ENCODE assay signal across 1 cellular context in genomic region chr16:11587643-11588247, GRCh38.
TF ChIP-seq lines count a peak whose summit lies in the region.

No MANE protein-coding gene starts in this region.

TF ChIP-seq in HepG2, 621 proteins besides CTCF, POLR2A, EP300 and RAD21 (continued from another document):
- no peak for TF ChIP-seq HHEX (CRISPR knock-in tag; IDR thresholded peaks at IDR 0.05)
- no peak for TF ChIP-seq FOXA3 (CRISPR knock-in tag; IDR thresholded peaks at IDR 0.05)
- TF ChIP-seq MEIS2 (CRISPR knock-in tag; IDR thresholded peaks at IDR 0.05) = 0 out of 2 replicates have a peak, but pooled peaks have one; percentile 10
- TF ChIP-seq ZNF367 (CRISPR knock-in tag; IDR thresholded peaks at IDR 0.05; ENCODE audit: borderline replicate concordance) = no peak
- TF ChIP-seq JARID2 (CRISPR knock-in tag; IDR thresholded peaks at IDR 0.05; ENCODE audit: insufficient replicate concordance) = no peak
- 0 out of 2 replicates have a peak, but pooled peaks have one; percentile 34 for TF ChIP-seq PHF20 (CRISPR knock-in tag; IDR thresholded peaks at IDR 0.05)
- TF ChIP-seq ZNF20 (CRISPR knock-in tag; IDR thresholded peaks at IDR 0.05) = no peak
- no peak for TF ChIP-seq LRRFIP1 (CRISPR knock-in tag; conservative IDR thresholded peaks at IDR 0.05)
- TF ChIP-seq ZNF362 (CRISPR knock-in tag; IDR thresholded peaks at IDR 0.05; ENCODE audit: borderline replicate concordance) = no peak
- TF ChIP-seq ZNF296 (CRISPR knock-in tag; conservative IDR thresholded peaks at IDR 0.05) = peak; percentile 48; the same call in 1 of the 2 replicates
- TF ChIP-seq ZNF121 (CRISPR knock-in tag; IDR thresholded peaks at IDR 0.05) = peak; percentile 39; the same call in 1 of the 2 replicates
- no peak for TF ChIP-seq ZNF550 (CRISPR knock-in tag; IDR thresholded peaks at IDR 0.05; ENCODE audit: borderline replicate concordance)
- TF ChIP-seq NR0B2 (CRISPR knock-in tag; IDR thresholded peaks at IDR 0.05) = 0 out of 2 replicates have a peak, but pooled peaks have one; percentile 5
- no peak; the same call in 1 of the 2 replicates for TF ChIP-seq ZNF556 (CRISPR knock-in tag; IDR thresholded peaks at IDR 0.05; ENCODE audit: borderline replicate concordance)
- TF ChIP-seq ZNF280B (CRISPR knock-in tag; IDR thresholded peaks at IDR 0.05; ENCODE audit: borderline replicate concordance) = no peak; the same call in 1 of the 2 replicates
- TF ChIP-seq FOXJ3 (CRISPR knock-in tag; IDR thresholded peaks at IDR 0.05; ENCODE audit: borderline replicate concordance) = 0 out of 2 replicates have a peak, but pooled peaks have one; percentile 1
- TF ChIP-seq ZNF281 (CRISPR knock-in tag; IDR thresholded peaks at IDR 0.05; ENCODE audit: borderline replicate concordance) = no peak
- 0 out of 2 replicates have a peak, but pooled peaks have one; percentile 8 for TF ChIP-seq ZNF264 (CRISPR knock-in tag; IDR thresholded peaks at IDR 0.05)
- 0 out of 2 replicates have a peak, but pooled peaks have one; percentile 17 for TF ChIP-seq ZNF773 (CRISPR knock-in tag; IDR thresholded peaks at IDR 0.05; ENCODE audit: borderline replicate concordance)
- TF ChIP-seq ETV5 (CRISPR knock-in tag; IDR thresholded peaks at IDR 0.05; ENCODE audit: borderline replicate concordance) = no peak; the same call in 1 of the 2 replicates
- TF ChIP-seq ZNF558 (CRISPR knock-in tag; IDR thresholded peaks at IDR 0.05; ENCODE audit: borderline replicate concordance) = 0 out of 2 replicates have a peak, but pooled peaks have one; percentile 57
- TF ChIP-seq ZBTB34 (CRISPR knock-in tag; IDR thresholded peaks at IDR 0.05) = 0 out of 2 replicates have a peak, but pooled peaks have one; percentile 4
- TF ChIP-seq TFE3 (CRISPR knock-in tag; IDR thresholded peaks at IDR 0.05) = 0 out of 2 replicates have a peak, but pooled peaks have one; percentile 10
